In the genomic region with DNA sequence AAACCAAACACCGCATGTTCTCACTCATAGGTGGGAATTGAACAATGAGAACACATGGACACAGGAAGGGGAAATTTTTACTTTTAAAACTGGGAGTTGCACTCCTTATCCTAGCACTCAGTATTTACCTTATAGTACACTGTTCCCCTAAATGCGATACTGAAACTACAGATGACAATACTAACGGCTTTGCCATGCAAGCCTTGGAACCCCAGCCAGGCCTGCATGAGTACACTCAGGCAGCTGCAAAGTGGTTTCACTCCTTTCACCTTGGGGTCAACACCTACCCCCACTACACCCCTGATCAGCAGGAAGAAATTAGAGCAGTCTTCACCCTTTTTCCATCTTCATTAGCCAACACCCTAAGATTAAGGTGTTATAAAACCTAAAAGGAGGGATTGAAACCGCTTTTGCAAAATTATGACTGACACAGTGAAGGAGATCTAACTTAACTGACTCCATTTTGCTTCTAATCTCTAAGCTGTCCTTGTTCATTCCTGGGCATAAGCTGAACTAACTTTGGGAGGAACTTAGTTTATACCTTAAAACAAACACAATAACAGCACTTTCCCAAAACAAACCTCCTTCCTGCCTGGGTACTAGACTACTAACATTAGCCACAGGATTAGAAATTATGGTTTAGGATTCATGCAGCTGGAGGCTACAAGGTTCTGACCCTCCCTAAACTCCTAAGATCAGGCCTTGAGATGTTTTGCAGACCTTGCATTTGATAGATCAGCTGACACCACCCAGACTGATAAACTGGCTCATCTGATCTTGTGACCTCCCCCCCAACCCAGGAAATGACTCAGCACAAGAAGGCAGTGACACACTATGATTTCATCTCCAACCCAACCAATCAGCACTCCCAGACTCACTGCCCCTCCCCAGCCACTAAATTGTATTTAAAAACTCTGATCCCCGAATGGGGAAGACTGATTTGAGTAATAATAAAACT, we compare ENCODE assay signal across 1 cellular context.
TF ChIP-seq lines count a peak whose summit lies in the region.

No MANE protein-coding gene starts in this region.

TF ChIP-seq in K562, 482 proteins besides CTCF, POLR2A, EP300 and RAD21 (continued from another document and continues in another):
- TF ChIP-seq, protein P1, sequence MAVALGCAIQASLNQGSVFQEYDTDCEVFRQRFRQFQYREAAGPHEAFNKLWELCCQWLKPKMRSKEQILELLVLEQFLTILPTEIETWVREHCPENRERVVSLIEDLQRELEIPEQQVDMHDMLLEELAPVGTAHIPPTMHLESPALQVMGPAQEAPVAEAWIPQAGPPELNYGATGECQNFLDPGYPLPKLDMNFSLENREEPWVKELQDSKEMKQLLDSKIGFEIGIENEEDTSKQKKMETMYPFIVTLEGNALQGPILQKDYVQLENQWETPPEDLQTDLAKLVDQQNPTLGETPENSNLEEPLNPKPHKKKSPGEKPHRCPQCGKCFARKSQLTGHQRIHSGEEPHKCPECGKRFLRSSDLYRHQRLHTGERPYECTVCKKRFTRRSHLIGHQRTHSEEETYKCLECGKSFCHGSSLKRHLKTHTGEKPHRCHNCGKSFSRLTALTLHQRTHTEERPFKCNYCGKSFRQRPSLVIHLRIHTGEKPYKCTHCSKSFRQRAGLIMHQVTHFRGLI (CRISPR knock-in tag; IDR thresholded peaks at IDR 0.05), result peak; percentile 98
- TF ChIP-seq, protein P2, sequence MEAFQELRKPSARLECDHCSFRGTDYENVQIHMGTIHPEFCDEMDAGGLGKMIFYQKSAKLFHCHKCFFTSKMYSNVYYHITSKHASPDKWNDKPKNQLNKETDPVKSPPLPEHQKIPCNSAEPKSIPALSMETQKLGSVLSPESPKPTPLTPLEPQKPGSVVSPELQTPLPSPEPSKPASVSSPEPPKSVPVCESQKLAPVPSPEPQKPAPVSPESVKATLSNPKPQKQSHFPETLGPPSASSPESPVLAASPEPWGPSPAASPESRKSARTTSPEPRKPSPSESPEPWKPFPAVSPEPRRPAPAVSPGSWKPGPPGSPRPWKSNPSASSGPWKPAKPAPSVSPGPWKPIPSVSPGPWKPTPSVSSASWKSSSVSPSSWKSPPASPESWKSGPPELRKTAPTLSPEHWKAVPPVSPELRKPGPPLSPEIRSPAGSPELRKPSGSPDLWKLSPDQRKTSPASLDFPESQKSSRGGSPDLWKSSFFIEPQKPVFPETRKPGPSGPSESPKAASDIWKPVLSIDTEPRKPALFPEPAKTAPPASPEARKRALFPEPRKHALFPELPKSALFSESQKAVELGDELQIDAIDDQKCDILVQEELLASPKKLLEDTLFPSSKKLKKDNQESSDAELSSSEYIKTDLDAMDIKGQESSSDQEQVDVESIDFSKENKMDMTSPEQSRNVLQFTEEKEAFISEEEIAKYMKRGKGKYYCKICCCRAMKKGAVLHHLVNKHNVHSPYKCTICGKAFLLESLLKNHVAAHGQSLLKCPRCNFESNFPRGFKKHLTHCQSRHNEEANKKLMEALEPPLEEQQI (IDR thresholded peaks at IDR 0.05), result peak; percentile 71; the same call in 1 of the 2 replicates
- TF ChIP-seq ZNF445 (CRISPR knock-in tag; IDR thresholded peaks at IDR 0.05; ENCODE audit: low read depth) (0 out of 2 replicates have a peak, but pooled peaks have one; percentile 45), ZNF717 (CRISPR knock-in tag; IDR thresholded peaks at IDR 0.05) (0 out of 2 replicates have a peak, but pooled peaks have one; percentile 70), ADNP (tag; IDR thresholded peaks at IDR 0.05) (peak; percentile 47; the same call in 1 of the 2 replicates), MAFG (tag; conservative IDR thresholded peaks at IDR 0.05) (peak; percentile 98), ZNF224 (CRISPR knock-in tag; IDR thresholded peaks at IDR 0.05) (no peak), TAF1 (IDR thresholded peaks at IDR 0.05; ENCODE audit: control insufficient read depth, extremely low read depth, insufficient read depth, low read length, severe bottlenecking) (no peak), SP1 (CRISPR knock-in tag; IDR thresholded peaks at IDR 0.05) (no peak), ZFP30 (CRISPR knock-in tag; IDR thresholded peaks at IDR 0.05; ENCODE audit: borderline replicate concordance) (no peak), ZNF175 (CRISPR knock-in tag; IDR thresholded peaks at IDR 0.05; ENCODE audit: low read depth) (peak; percentile 99), RBM14 (IDR thresholded peaks at IDR 0.05; ENCODE audit: borderline replicate concordance, insufficient read depth, low read depth, low read length) (no peak), ZNF75A (CRISPR knock-in tag; IDR thresholded peaks at IDR 0.05) (peak; percentile 83), FOXA3 (CRISPR knock-in tag; conservative IDR thresholded peaks at IDR 0.05 in 1 of 2, IDR thresholded peaks at IDR 0.05 in 1 of 2) (peak in 1 of 2 experiments; percentile 30; a peak in 1 of 4 replicates), CBFA2T3 (IDR thresholded peaks at IDR 0.05) (peak; percentile 61), ZNF12 (CRISPR knock-in tag; IDR thresholded peaks at IDR 0.05) (no peak), TAF7 (tag; IDR thresholded peaks at IDR 0.05) (peak; percentile 83), HLTF (IDR thresholded peaks at IDR 0.05) (no peak), MCM2 (IDR thresholded peaks at IDR 0.05; ENCODE audit: low read depth) (no peak), MTF1 (CRISPR knock-in tag; IDR thresholded peaks at IDR 0.05; ENCODE audit: borderline replicate concordance) (peak; percentile 72; the same call in 1 of the 2 replicates), GATA2 (CRISPR knock-in tag; IDR thresholded peaks at IDR 0.05) (no peak), BCL6 (CRISPR knock-in tag; IDR thresholded peaks at IDR 0.05) (peak; percentile 94), GABPA (tag; conservative IDR thresholded peaks at IDR 0.05; ENCODE audit: low read depth) (peak; percentile 40; the same call in 1 of the 2 replicates), ZNF830 (CRISPR knock-in tag; IDR thresholded peaks at IDR 0.05) (peak; percentile 91), PHF20 (IDR thresholded peaks at IDR 0.05; ENCODE audit: partially characterized antibody) (peak; percentile 35)
- TF ChIP-seq, protein P3, sequence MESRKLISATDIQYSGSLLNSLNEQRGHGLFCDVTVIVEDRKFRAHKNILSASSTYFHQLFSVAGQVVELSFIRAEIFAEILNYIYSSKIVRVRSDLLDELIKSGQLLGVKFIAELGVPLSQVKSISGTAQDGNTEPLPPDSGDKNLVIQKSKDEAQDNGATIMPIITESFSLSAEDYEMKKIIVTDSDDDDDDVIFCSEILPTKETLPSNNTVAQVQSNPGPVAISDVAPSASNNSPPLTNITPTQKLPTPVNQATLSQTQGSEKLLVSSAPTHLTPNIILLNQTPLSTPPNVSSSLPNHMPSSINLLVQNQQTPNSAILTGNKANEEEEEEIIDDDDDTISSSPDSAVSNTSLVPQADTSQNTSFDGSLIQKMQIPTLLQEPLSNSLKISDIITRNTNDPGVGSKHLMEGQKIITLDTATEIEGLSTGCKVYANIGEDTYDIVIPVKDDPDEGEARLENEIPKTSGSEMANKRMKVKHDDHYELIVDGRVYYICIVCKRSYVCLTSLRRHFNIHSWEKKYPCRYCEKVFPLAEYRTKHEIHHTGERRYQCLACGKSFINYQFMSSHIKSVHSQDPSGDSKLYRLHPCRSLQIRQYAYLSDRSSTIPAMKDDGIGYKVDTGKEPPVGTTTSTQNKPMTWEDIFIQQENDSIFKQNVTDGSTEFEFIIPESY (CRISPR knock-in tag; IDR thresholded peaks at IDR 0.05), result no peak
- TF ChIP-seq, protein P4, sequence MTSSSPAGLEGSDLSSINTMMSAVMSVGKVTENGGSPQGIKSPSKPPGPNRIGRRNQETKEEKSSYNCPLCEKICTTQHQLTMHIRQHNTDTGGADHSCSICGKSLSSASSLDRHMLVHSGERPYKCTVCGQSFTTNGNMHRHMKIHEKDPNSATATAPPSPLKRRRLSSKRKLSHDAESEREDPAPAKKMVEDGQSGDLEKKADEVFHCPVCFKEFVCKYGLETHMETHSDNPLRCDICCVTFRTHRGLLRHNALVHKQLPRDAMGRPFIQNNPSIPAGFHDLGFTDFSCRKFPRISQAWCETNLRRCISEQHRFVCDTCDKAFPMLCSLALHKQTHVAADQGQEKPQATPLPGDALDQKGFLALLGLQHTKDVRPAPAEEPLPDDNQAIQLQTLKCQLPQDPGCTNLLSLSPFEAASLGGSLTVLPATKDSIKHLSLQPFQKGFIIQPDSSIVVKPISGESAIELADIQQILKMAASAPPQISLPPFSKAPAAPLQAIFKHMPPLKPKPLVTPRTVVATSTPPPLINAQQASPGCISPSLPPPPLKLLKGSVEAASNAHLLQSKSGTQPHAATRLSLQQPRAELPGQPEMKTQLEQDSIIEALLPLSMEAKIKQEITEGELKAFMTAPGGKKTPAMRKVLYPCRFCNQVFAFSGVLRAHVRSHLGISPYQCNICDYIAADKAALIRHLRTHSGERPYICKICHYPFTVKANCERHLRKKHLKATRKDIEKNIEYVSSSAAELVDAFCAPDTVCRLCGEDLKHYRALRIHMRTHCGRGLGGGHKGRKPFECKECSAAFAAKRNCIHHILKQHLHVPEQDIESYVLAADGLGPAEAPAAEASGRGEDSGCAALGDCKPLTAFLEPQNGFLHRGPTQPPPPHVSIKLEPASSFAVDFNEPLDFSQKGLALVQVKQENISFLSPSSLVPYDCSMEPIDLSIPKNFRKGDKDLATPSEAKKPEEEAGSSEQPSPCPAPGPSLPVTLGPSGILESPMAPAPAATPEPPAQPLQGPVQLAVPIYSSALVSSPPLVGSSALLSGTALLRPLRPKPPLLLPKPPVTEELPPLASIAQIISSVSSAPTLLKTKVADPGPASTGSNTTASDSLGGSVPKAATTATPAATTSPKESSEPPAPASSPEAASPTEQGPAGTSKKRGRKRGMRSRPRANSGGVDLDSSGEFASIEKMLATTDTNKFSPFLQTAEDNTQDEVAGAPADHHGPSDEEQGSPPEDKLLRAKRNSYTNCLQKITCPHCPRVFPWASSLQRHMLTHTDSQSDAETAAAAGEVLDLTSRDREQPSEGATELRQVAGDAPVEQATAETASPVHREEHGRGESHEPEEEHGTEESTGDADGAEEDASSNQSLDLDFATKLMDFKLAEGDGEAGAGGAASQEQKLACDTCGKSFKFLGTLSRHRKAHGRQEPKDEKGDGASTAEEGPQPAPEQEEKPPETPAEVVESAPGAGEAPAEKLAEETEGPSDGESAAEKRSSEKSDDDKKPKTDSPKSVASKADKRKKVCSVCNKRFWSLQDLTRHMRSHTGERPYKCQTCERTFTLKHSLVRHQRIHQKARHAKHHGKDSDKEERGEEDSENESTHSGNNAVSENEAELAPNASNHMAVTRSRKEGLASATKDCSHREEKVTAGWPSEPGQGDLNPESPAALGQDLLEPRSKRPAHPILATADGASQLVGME (CRISPR knock-in tag; IDR thresholded peaks at IDR 0.05), result peak; percentile 95
- TF ChIP-seq, protein P5, sequence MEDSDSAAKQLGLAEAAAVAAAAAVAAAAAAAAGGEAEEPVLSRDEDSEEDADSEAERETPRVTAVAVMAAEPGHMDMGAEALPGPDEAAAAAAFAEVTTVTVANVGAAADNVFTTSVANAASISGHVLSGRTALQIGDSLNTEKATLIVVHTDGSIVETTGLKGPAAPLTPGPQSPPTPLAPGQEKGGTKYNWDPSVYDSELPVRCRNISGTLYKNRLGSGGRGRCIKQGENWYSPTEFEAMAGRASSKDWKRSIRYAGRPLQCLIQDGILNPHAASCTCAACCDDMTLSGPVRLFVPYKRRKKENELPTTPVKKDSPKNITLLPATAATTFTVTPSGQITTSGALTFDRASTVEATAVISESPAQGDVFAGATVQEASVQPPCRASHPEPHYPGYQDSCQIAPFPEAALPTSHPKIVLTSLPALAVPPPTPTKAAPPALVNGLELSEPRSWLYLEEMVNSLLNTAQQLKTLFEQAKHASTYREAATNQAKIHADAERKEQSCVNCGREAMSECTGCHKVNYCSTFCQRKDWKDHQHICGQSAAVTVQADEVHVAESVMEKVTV (CRISPR knock-in tag; IDR thresholded peaks at IDR 0.05), result peak; percentile 46; the same call in 1 of the 2 replicates
- TF ChIP-seq, protein P6, sequence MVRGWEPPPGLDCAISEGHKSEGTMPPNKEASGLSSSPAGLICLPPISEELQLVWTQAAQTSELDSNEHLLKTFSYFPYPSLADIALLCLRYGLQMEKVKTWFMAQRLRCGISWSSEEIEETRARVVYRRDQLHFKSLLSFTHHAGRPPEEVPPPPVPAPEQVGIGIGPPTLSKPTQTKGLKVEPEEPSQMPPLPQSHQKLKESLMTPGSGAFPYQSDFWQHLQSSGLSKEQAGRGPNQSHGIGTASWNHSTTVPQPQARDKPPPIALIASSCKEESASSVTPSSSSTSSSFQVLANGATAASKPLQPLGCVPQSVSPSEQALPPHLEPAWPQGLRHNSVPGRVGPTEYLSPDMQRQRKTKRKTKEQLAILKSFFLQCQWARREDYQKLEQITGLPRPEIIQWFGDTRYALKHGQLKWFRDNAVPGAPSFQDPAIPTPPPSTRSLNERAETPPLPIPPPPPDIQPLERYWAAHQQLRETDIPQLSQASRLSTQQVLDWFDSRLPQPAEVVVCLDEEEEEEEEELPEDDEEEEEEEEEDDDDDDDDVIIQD (CRISPR knock-in tag; IDR thresholded peaks at IDR 0.05), result peak; percentile 92
- TF ChIP-seq, protein P7, sequence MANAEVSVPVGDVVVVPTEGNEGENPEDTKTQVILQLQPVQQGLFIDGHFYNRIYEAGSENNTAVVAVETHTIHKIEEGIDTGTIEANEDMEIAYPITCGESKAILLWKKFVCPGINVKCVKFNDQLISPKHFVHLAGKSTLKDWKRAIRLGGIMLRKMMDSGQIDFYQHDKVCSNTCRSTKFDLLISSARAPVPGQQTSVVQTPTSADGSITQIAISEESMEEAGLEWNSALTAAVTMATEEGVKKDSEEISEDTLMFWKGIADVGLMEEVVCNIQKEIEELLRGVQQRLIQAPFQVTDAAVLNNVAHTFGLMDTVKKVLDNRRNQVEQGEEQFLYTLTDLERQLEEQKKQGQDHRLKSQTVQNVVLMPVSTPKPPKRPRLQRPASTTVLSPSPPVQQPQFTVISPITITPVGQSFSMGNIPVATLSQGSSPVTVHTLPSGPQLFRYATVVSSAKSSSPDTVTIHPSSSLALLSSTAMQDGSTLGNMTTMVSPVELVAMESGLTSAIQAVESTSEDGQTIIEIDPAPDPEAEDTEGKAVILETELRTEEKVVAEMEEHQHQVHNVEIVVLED (CRISPR knock-in tag; IDR thresholded peaks at IDR 0.05), result peak; percentile 80
- TF ChIP-seq, protein P8, sequence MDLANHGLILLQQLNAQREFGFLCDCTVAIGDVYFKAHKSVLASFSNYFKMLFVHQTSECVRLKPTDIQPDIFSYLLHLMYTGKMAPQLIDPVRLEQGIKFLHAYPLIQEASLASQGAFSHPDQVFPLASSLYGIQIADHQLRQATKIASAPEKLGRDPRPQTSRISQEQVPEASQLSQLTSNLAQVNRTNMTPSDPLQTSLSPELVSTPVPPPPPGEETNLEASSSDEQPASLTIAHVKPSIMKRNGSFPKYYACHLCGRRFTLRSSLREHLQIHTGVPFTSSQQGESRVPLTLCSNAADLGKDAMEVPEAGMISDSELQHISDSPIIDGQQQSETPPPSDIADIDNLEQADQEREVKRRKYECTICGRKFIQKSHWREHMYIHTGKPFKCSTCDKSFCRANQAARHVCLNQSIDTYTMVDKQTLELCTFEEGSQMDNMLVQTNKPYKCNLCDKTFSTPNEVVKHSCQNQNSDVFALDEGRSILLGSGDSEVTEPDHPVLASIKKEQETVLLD (IDR thresholded peaks at IDR 0.05), result no peak
- TF ChIP-seq, protein P9, sequence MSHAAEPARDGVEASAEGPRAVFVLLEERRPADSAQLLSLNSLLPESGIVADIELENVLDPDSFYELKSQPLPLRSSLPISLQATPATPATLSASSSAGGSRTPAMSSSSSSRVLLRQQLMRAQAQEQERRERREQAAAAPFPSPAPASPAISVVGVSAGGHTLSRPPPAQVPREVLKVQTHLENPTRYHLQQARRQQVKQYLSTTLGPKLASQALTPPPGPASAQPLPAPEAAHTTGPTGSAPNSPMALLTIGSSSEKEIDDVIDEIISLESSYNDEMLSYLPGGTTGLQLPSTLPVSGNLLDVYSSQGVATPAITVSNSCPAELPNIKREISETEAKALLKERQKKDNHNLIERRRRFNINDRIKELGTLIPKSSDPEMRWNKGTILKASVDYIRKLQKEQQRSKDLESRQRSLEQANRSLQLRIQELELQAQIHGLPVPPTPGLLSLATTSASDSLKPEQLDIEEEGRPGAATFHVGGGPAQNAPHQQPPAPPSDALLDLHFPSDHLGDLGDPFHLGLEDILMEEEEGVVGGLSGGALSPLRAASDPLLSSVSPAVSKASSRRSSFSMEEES (CRISPR knock-in tag; IDR thresholded peaks at IDR 0.05), result peak; percentile 39
